In genomic region chr22:23786261-23786710, GRCh38 we compare ENCODE assay signal across 6 cellular contexts. TPM values are rescaled to one million over a fixed set of nuclear protein-coding genes. Genes with fewer than 3 reads are reported as not detected.
DNase-seq lines count a peak whose midpoint lies in the region; ATAC-seq, FAIRE-seq and TF ChIP-seq lines count a peak whose summit lies in the region.

No MANE protein-coding gene starts in this region.

- peaks cover 3% of the 10 kb centered on the region; the same call in 1 of the 2 replicates for H3K23me2 ChIP-seq in H1 (ENCODE audit: low read depth, low read length)

- no peak for TF ChIP-seq POLR2A in H1 (IDR thresholded peaks at IDR 0.05; ENCODE audit: control extremely low read depth in 1 of 2, low read depth in 2 of 2, low read length in 2 of 2)

- peak overlapping the region; percentile 89 for H4K5ac ChIP-seq in H1 (ENCODE audit: insufficient read length, low read depth, low read length)

- no peaks in the 10 kb centered on the region for H3K9me3 ChIP-seq in Loucy (ENCODE audit: insufficient read depth, low read depth, low read length)
- H3K9me3 ChIP-seq in H1 (ENCODE audit: insufficient read depth in 2 of 2, low read depth in 1 of 2, low read length in 1 of 2) = no peaks in the 10 kb centered on the region

- POLR2A ChIA-PET in H1 (lab: Charles Lee; ENCODE audit: partially characterized antibody) = interaction anchor here (0.6 to 4.5 kb wide), 8 partner anchors 8 to 94 kb away, joined by 3 to 45 read pairs (median 5); partner anchors contain the start of gene MMP11

- DNase-seq in H1 (ENCODE audit: low read depth in 1 of 2, low spot score in 2 of 2) (peak in 1 of 2 experiments; percentile 57), skeletal muscle cell (ENCODE audit: low read depth) (no peak), G401 (ENCODE audit: low spot score) (no peak)

- WGBS in H1 (ENCODE audit: extremely low coverage in 1 of 2, insufficient coverage in 1 of 2, insufficient read length in 1 of 2, insufficient replicate concordance in 2 of 2, low coverage in 1 of 2, low lambda C conversion rate in 2 of 2, missing lambda C conversion rate in 1 of 2), 2 experiments = 76% methylated on average over 9 of the region's 9 CpGs; no CpG with 5 or more reads in 1 of the 2 experiments

- FAIRE-seq in H1 (lab: Jason Lieb, UNC) = no peak

- no peak overlapping the region for H3K4ac ChIP-seq in H1 (replicated peaks; ENCODE audit: insufficient read length, low read depth, low read length)

- H2BK120ac ChIP-seq in H1 (replicated peaks; ENCODE audit: low read depth, low read length) = no peak overlapping the region

- in situ Hi-C loops in G401 (cut with HindIII; ENCODE audit: low sequenced_read_pairs) = no loop called here

- H2AK5ac ChIP-seq in H1 (ENCODE audit: low read depth, low read length) = no peak overlapping the region

- H4K91ac ChIP-seq in H1 (replicated peaks; ENCODE audit: insufficient read length, low read length) = peak overlapping the region; percentile 9

- H4K8ac ChIP-seq in H1 (ENCODE audit: extremely low read depth, insufficient read depth, low read length) = peak overlapping the region; percentile 93

- no peaks in the 10 kb centered on the region for H3K9me2 ChIP-seq in Loucy (replicated peaks; ENCODE audit: low read depth, low read length)

- peaks cover 3% of the 10 kb centered on the region; the same call in 1 of the 2 replicates for H3K36me3 ChIP-seq in Loucy (ENCODE audit: insufficient read depth, low read length)
- no peaks in the 10 kb centered on the region for H3K36me3 ChIP-seq in H1 (ENCODE audit: control insufficient read depth in 2 of 4, insufficient read depth in 4 of 4, low read length in 3 of 4)

- H3K4me1 ChIP-seq in Loucy (ENCODE audit: insufficient read depth, low read length, poor library complexity, severe bottlenecking) (peaks cover 41% of the 10 kb centered on the region), H1 (replicated peaks in 1 of 4; ENCODE audit: control insufficient read depth in 3 of 4, insufficient read depth in 4 of 4, low read length in 3 of 4) (peaks cover 0 to 12% (median 4%) of the 10 kb centered on the region in 4 experiments; a peak in 6 of 7 replicates)

- no peak overlapping the region for H3K56ac ChIP-seq in H1 (replicated peaks; ENCODE audit: insufficient read length, low read depth, low read length)

- peak overlapping the region; percentile 90 for H2BK5ac ChIP-seq in H1 (ENCODE audit: low read depth, low read length)

- peaks cover 3% of the 10 kb centered on the region; the same call in 1 of the 2 replicates for H3K79me1 ChIP-seq in H1 (ENCODE audit: low read depth, low read length)

- H3K27ac ChIP-seq in H1 (ENCODE audit: low read depth, low read length) = 0 out of 2 replicates have a peak overlapping the region, but pooled peaks have one; percentile 19

- H3F3A ChIP-seq in Loucy (ENCODE audit: low read depth) = no peaks in the 10 kb centered on the region

- no peak for ATAC-seq in HG03354 (IDR thresholded peaks at IDR 0.05; ENCODE audit: poor library complexity, severe bottlenecking, unreplicated experiment)
- ATAC-seq in HG02840 (IDR thresholded peaks at IDR 0.05; ENCODE audit: low FRiP score, unreplicated experiment) = no peak

- peak overlapping the region; percentile 4; the same call in 1 of the 2 replicates for H3K18ac ChIP-seq in H1 (ENCODE audit: extremely low read depth, low read length)

- H3K14ac ChIP-seq in H1 (ENCODE audit: insufficient read length) = no peak overlapping the region

- H2AFZ ChIP-seq in Loucy (ENCODE audit: low read length) (peak overlapping the region; percentile 95), H1 (ENCODE audit: low read length) (peak overlapping the region; percentile 76; the same call in 1 of the 2 replicates)

- H3K9ac ChIP-seq in Loucy (ENCODE audit: low read depth, low read length, poor library complexity, severe bottlenecking) (peak overlapping the region; percentile 98), H1 (replicated peaks in 1 of 4; ENCODE audit: extremely low read depth in 1 of 4, low read depth in 3 of 4, low read length in 3 of 4) (peak overlapping the region in 3 of 4 experiments; percentile 52 to 82 (median 56); a peak in 5 of 7 replicates)

- H3K79me2 ChIP-seq in Loucy (ENCODE audit: insufficient read depth, low read length) (peaks cover 40% of the 10 kb centered on the region), H1 (ENCODE audit: control insufficient read depth in 1 of 2, insufficient read depth in 2 of 2, low read length in 2 of 2) (peaks cover 22 to 39% of the 10 kb centered on the region in 2 experiments)

- H2BK12ac ChIP-seq in H1 (ENCODE audit: low read depth, low read length) = peak overlapping the region; percentile 34

- no peak for TF ChIP-seq RAD21 in H1 (IDR thresholded peaks at IDR 0.05 in 1 of 2, conservative IDR thresholded peaks at IDR 0.05 in 1 of 2; ENCODE audit: low read depth in 2 of 2, low read length in 2 of 2)

- TF ChIP-seq CTCF in Loucy (conservative IDR thresholded peaks at IDR 0.05; ENCODE audit: low read length) (no peak), H1 (IDR thresholded peaks at IDR 0.05; ENCODE audit: control extremely low read depth in 1 of 3, insufficient read depth in 1 of 3, low read depth in 1 of 3, low read length in 3 of 3) (no peak)

- H3K23ac ChIP-seq in H1 (ENCODE audit: insufficient read length) = no peak overlapping the region

- CTCF ChIA-PET in H1 (lab: Charles Lee; ENCODE audit: partially characterized antibody) = interaction anchor here (0.6 to 6.4 kb wide), 3 partner anchors 10 to 196 kb away, joined by 5 to 47 read pairs (median 42); partner anchors contain the start of genes CHCHD10 and MMP11

- H2BK20ac ChIP-seq in H1 (ENCODE audit: low read length) = no peak overlapping the region

- H3K4me2 ChIP-seq in Loucy (ENCODE audit: low read depth, low read length, poor library complexity, severe bottlenecking) (peak overlapping the region; percentile 97), H1 (ENCODE audit: insufficient read depth in 1 of 2, low read depth in 2 of 2, low read length in 2 of 2) (peak overlapping the region; percentile 64 to 71)

- H3K4me3 ChIP-seq in Loucy (ENCODE audit: low read length, poor library complexity, severe bottlenecking) (peak overlapping the region; percentile 92), H1 (ENCODE audit: extremely low read depth in 1 of 4, insufficient read depth in 2 of 4, low read depth in 3 of 4, low read length in 4 of 4) (peak overlapping the region; percentile 79 to 87 (median 82)), skeletal muscle cell (ENCODE audit: low read depth, low read length) (peak overlapping the region; percentile 87)

- TF ChIP-seq EP300 in H1 (IDR thresholded peaks at IDR 0.05; ENCODE audit: borderline replicate concordance in 1 of 2, low read depth in 2 of 2, low read length in 2 of 2) = no peak

- H3K27me3 ChIP-seq in Loucy (ENCODE audit: insufficient read depth, low read length, poor library complexity, severe bottlenecking) (no peaks in the 10 kb centered on the region), H1 (replicated peaks in 1 of 4; ENCODE audit: control insufficient read depth in 3 of 4, extremely low read depth in 1 of 4, insufficient read depth in 3 of 4, low read length in 3 of 4) (no peaks in the 10 kb centered on the region)

- 0 out of 2 replicates have a peak overlapping the region, but pooled peaks have one; percentile 25 for H2BK15ac ChIP-seq in H1 (ENCODE audit: low read length)

- H4K20me1 ChIP-seq in Loucy (ENCODE audit: insufficient read depth, low read length, poor library complexity, severe bottlenecking) = peaks cover 40% of the 10 kb centered on the region
- H4K20me1 ChIP-seq in H1 (replicated peaks in 1 of 2; ENCODE audit: control insufficient read depth in 1 of 2, insufficient read depth in 2 of 2, low read length in 2 of 2) = peaks cover 2 to 12% of the 10 kb centered on the region in 2 experiments

RNA-seq across cellular contexts. Expression of gene SMARCB1, which starts 0.5 kb away (rescaled TPM):
- total RNA-seq in H1 (2021; fragmentation: NEBNext Ultra II Directional; extraction: Animal tissue kit (Norgen Biotek cat#: 25700)) = 116 and 124 TPM in 2 replicates
- polyA plus RNA-seq in H1 (2011; rRNA removed) = 145 and 158 TPM in 2 replicates
- 163 TPM for polyA plus RNA-seq in H1 (2011; cell fraction: cytosol; rRNA removed)
- polyA plus RNA-seq in H1 (2011; cell fraction: nucleus; rRNA removed) = 143 TPM
- 131 to 147 TPM (median 142 TPM) in 4 replicates for polyA plus RNA-seq in H1 (2012, experiment 1 of 2)
- 167 TPM for polyA plus RNA-seq in H1 (2012, experiment 2 of 2)
- 65.5 TPM for polyA plus RNA-seq in H1 (2013, experiment 1 of 2)
- polyA plus RNA-seq in H1 (2013, experiment 2 of 2) = 63.4 TPM
- polyA minus RNA-seq in H1 (2011; rRNA and poly(A)+ RNA removed) = 109 and 125 TPM in 2 replicates
- polyA minus RNA-seq in H1 (2011; cell fraction: cytosol; rRNA and poly(A)+ RNA removed) = 50.9 TPM
- 64.2 TPM for polyA minus RNA-seq in H1 (2011; cell fraction: nucleus; rRNA and poly(A)+ RNA removed)
- total RNA-seq in G401 (2014; rRNA removed; shearing (Covaris generic)) = not detected in 2 replicates

RNA-seq across cellular contexts. Expression of gene MMP11, which starts 13.6 kb away (rescaled TPM):
- total RNA-seq in H1 (2021; fragmentation: NEBNext Ultra II Directional; extraction: Animal tissue kit (Norgen Biotek cat#: 25700)) = 9.6 and 10.2 TPM in 2 replicates
- 18.3 and 29.7 TPM in 2 replicates for polyA plus RNA-seq in H1 (2011; rRNA removed)
- 18.5 TPM for polyA plus RNA-seq in H1 (2011; cell fraction: cytosol; rRNA removed)
- polyA plus RNA-seq in H1 (2011; cell fraction: nucleus; rRNA removed) = 34.3 TPM
- 5.6 to 13.4 TPM (median 10.3 TPM) in 4 replicates for polyA plus RNA-seq in H1 (2012, experiment 1 of 2)
- polyA plus RNA-seq in H1 (2012, experiment 2 of 2) = 9.7 TPM
- polyA plus RNA-seq in H1 (2013, experiment 1 of 2) = 7.1 TPM
- polyA plus RNA-seq in H1 (2013, experiment 2 of 2) = 7.1 TPM
- 11.1 and 12.8 TPM in 2 replicates for polyA minus RNA-seq in H1 (2011; rRNA and poly(A)+ RNA removed)
- 6.0 TPM for polyA minus RNA-seq in H1 (2011; cell fraction: cytosol; rRNA and poly(A)+ RNA removed)
- 9.4 TPM for polyA minus RNA-seq in H1 (2011; cell fraction: nucleus; rRNA and poly(A)+ RNA removed)
- total RNA-seq in G401 (2014; rRNA removed; shearing (Covaris generic)) = not detected in 2 replicates

RNA-seq across cellular contexts. Expression of gene CHCHD10, which starts 18.5 kb away (rescaled TPM):
- 94.5 and 104 TPM in 2 replicates for total RNA-seq in H1 (2021; fragmentation: NEBNext Ultra II Directional; extraction: Animal tissue kit (Norgen Biotek cat#: 25700))
- 58.3 and 109 TPM in 2 replicates for polyA plus RNA-seq in H1 (2011; rRNA removed)
- polyA plus RNA-seq in H1 (2011; cell fraction: cytosol; rRNA removed) = 40.4 TPM
- polyA plus RNA-seq in H1 (2011; cell fraction: nucleus; rRNA removed) = 99.4 TPM
- 92.7 to 174 TPM (median 154 TPM) in 4 replicates for polyA plus RNA-seq in H1 (2012, experiment 1 of 2)
- 107 TPM for polyA plus RNA-seq in H1 (2012, experiment 2 of 2)
- 237 TPM for polyA plus RNA-seq in H1 (2013, experiment 1 of 2)
- 229 TPM for polyA plus RNA-seq in H1 (2013, experiment 2 of 2)
- 30.5 and 40.0 TPM in 2 replicates for polyA minus RNA-seq in H1 (2011; rRNA and poly(A)+ RNA removed)
- 61.1 TPM for polyA minus RNA-seq in H1 (2011; cell fraction: cytosol; rRNA and poly(A)+ RNA removed)
- polyA minus RNA-seq in H1 (2011; cell fraction: nucleus; rRNA and poly(A)+ RNA removed) = 35.8 TPM
- not detected in 2 replicates for total RNA-seq in G401 (2014; rRNA removed; shearing (Covaris generic))

RNA-seq across cellular contexts. Expression of gene C22orf15, which starts 23.5 kb away (rescaled TPM):
- 2.3 and 4.9 TPM in 2 replicates for total RNA-seq in H1 (2021; fragmentation: NEBNext Ultra II Directional; extraction: Animal tissue kit (Norgen Biotek cat#: 25700))
- polyA plus RNA-seq in H1 (2011; rRNA removed) = 4.2 and 6.9 TPM in 2 replicates
- polyA plus RNA-seq in H1 (2011; cell fraction: cytosol; rRNA removed) = 7.1 TPM
- 19.9 TPM for polyA plus RNA-seq in H1 (2011; cell fraction: nucleus; rRNA removed)
- polyA plus RNA-seq in H1 (2012, experiment 1 of 2) = 3.1 to 5.6 TPM (median 4.3 TPM) in 4 replicates
- polyA plus RNA-seq in H1 (2012, experiment 2 of 2) = 4.1 TPM
- polyA plus RNA-seq in H1 (2013, experiment 1 of 2) = 2.6 TPM
- polyA plus RNA-seq in H1 (2013, experiment 2 of 2) = 3.1 TPM
- 1.3 and 2.0 TPM in 2 replicates for polyA minus RNA-seq in H1 (2011; rRNA and poly(A)+ RNA removed)
- not detected for polyA minus RNA-seq in H1 (2011; cell fraction: cytosol; rRNA and poly(A)+ RNA removed)
- 2.2 TPM for polyA minus RNA-seq in H1 (2011; cell fraction: nucleus; rRNA and poly(A)+ RNA removed)
- not detected in 2 replicates for total RNA-seq in G401 (2014; rRNA removed; shearing (Covaris generic))

RNA-seq across cellular contexts. Expression of gene VPREB3, which starts 32.1 kb away (rescaled TPM):
- 0.52 and 0.77 TPM in 2 replicates for total RNA-seq in H1 (2021; fragmentation: NEBNext Ultra II Directional; extraction: Animal tissue kit (Norgen Biotek cat#: 25700))
- 4.0 and 4.6 TPM in 2 replicates for polyA plus RNA-seq in H1 (2011; rRNA removed)
- polyA plus RNA-seq in H1 (2011; cell fraction: cytosol; rRNA removed) = 1.8 TPM
- 1.6 TPM for polyA plus RNA-seq in H1 (2011; cell fraction: nucleus; rRNA removed)
- polyA plus RNA-seq in H1 (2012, experiment 1 of 2) = 0.51 to 1.8 TPM (median 0.82 TPM) in 3 of 4 replicates, not detected in the other
- 1.7 TPM for polyA plus RNA-seq in H1 (2012, experiment 2 of 2)
- 0.99 TPM for polyA plus RNA-seq in H1 (2013, experiment 1 of 2)
- polyA plus RNA-seq in H1 (2013, experiment 2 of 2) = 1.3 TPM
- 0.98 and 1.1 TPM in 2 replicates for polyA minus RNA-seq in H1 (2011; rRNA and poly(A)+ RNA removed)
- polyA minus RNA-seq in H1 (2011; cell fraction: cytosol; rRNA and poly(A)+ RNA removed) = 2.9 TPM
- polyA minus RNA-seq in H1 (2011; cell fraction: nucleus; rRNA and poly(A)+ RNA removed) = 2.1 TPM
- total RNA-seq in G401 (2014; rRNA removed; shearing (Covaris generic)) = not detected in 2 replicates

Comparison
In these comparisons a context has a peak if more than half of its experiments do, and no peak if none do; other contexts are left out.
1. RNA of gene SMARCB1, which starts 0.5 kb away (total RNA-seq): 116 to 124 TPM in H1; not detected in G401; every median in the first group is over 100 times any median in the second.
2. RNA of gene MMP11, which starts 13.6 kb away (total RNA-seq): 9.6 to 10.2 TPM in H1; not detected in G401; every median in the first group is over 10 times any median in the second.
3. RNA of gene CHCHD10, which starts 18.5 kb away (total RNA-seq): 94.5 to 104 TPM in H1; not detected in G401; every median in the first group is over 10 times any median in the second.
4. Peak in every context shown above with its lines, with median percentiles within 50 percentile points of each other: H3K4me3 ChIP-seq.